In genomic region chr21:44774972-44775371, GRCh38 we compare ENCODE assay signal across 1 cellular context.
TF ChIP-seq lines count a peak whose summit lies in the region.

No MANE protein-coding gene starts in this region.

TF ChIP-seq in GM12878, 131 proteins besides CTCF, POLR2A, EP300 and RAD21 (continued from another document):
- TF ChIP-seq ZBTB40 (IDR thresholded peaks at IDR 0.05; ENCODE audit: borderline replicate concordance), result no peak
- TF ChIP-seq HDAC2 (IDR thresholded peaks at IDR 0.05), result no peak
- TF ChIP-seq GABPA (IDR thresholded peaks at IDR 0.05; ENCODE audit: low read depth), result no peak
- TF ChIP-seq WRNIP1 (IDR thresholded peaks at IDR 0.05; ENCODE audit: borderline replicate concordance, low read depth, low read length), result no peak
- no peak for TF ChIP-seq MTA3 (IDR thresholded peaks at IDR 0.05; ENCODE audit: borderline replicate concordance, low read length)
- no peak for TF ChIP-seq ZNF687 (IDR thresholded peaks at IDR 0.05)
- no peak for TF ChIP-seq HSF1 (IDR thresholded peaks at IDR 0.05; ENCODE audit: low read depth, low read length)
- TF ChIP-seq TBL1XR1 (IDR thresholded peaks at IDR 0.05; ENCODE audit: low read depth, low read length), result no peak
- no peak for TF ChIP-seq IRF4 (IDR thresholded peaks at IDR 0.05; ENCODE audit: low read depth, low read length)
- no peak for TF ChIP-seq SP1 (IDR thresholded peaks at IDR 0.05; ENCODE audit: low read depth, low read length)
